1 cellular context compared by ENCODE assay signal in genomic region chr9:133030317-133031129, GRCh38.
A peak's percentile ranks its signal among the peaks of the same experiment; 100 is the strongest.
TF ChIP-seq lines count a peak whose summit lies in the region.

A gene with protein sequence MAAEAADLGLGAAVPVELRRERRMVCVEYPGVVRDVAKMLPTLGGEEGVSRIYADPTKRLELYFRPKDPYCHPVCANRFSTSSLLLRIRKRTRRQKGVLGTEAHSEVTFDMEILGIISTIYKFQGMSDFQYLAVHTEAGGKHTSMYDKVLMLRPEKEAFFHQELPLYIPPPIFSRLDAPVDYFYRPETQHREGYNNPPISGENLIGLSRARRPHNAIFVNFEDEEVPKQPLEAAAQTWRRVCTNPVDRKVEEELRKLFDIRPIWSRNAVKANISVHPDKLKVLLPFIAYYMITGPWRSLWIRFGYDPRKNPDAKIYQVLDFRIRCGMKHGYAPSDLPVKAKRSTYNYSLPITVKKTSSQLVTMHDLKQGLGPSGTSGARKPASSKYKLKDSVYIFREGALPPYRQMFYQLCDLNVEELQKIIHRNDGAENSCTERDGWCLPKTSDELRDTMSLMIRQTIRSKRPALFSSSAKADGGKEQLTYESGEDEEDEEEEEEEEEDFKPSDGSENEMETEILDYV (plus strand): TSS chr9:133030997. CDS start chr9:133031012, 15 bp downstream.

TF ChIP-seq in HepG2, 621 proteins besides CTCF, POLR2A, EP300 and RAD21 (continued from another document):
- TF ChIP-seq, protein P1, sequence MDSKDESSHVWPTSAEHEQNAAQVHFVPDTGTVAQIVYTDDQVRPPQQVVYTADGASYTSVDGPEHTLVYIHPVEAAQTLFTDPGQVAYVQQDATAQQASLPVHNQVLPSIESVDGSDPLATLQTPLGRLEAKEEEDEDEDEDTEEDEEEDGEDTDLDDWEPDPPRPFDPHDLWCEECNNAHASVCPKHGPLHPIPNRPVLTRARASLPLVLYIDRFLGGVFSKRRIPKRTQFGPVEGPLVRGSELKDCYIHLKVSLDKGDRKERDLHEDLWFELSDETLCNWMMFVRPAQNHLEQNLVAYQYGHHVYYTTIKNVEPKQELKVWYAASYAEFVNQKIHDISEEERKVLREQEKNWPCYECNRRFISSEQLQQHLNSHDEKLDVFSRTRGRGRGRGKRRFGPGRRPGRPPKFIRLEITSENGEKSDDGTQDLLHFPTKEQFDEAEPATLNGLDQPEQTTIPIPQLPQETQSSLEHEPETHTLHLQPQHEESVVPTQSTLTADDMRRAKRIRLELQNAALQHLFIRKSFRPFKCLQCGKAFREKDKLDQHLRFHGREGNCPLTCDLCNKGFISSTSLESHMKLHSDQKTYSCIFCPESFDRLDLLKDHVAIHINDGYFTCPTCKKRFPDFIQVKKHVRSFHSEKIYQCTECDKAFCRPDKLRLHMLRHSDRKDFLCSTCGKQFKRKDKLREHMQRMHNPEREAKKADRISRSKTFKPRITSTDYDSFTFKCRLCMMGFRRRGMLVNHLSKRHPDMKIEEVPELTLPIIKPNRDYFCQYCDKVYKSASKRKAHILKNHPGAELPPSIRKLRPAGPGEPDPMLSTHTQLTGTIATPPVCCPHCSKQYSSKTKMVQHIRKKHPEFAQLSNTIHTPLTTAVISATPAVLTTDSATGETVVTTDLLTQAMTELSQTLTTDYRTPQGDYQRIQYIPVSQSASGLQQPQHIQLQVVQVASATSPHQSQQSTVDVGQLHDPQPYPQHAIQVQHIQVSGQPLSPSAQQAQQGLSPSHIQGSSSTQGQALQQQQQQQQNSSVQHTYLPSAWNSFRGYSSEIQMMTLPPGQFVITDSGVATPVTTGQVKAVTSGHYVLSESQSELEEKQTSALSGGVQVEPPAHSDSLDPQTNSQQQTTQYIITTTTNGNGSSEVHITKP (CRISPR knock-in tag; IDR thresholded peaks at IDR 0.05; ENCODE audit: low read depth), result no peak
- TF ChIP-seq ZNF354B (CRISPR knock-in tag; IDR thresholded peaks at IDR 0.05), result no peak
- TF ChIP-seq ZSCAN20 (CRISPR knock-in tag; IDR thresholded peaks at IDR 0.05; ENCODE audit: borderline replicate concordance), result 0 out of 2 replicates have a peak, but pooled peaks have one; percentile 64
- TF ChIP-seq ZNF580 (CRISPR knock-in tag; IDR thresholded peaks at IDR 0.05; ENCODE audit: borderline replicate concordance, low read depth), result no peak; the same call in 1 of the 2 replicates
- 0 out of 2 replicates have a peak, but pooled peaks have one; percentile 43 for TF ChIP-seq FOXP4 (CRISPR knock-in tag; IDR thresholded peaks at IDR 0.05)
- peak; percentile 60 for TF ChIP-seq HCFC1 (IDR thresholded peaks at IDR 0.05; ENCODE audit: low read depth, low read length)
- TF ChIP-seq ZNF709 (CRISPR knock-in tag; IDR thresholded peaks at IDR 0.05), result 0 out of 2 replicates have a peak, but pooled peaks have one; percentile 63
- TF ChIP-seq CHD2 (IDR thresholded peaks at IDR 0.05; ENCODE audit: low read depth, low read length), result no peak; the same call in 1 of the 2 replicates
- TF ChIP-seq SMAD1 (CRISPR knock-in tag; IDR thresholded peaks at IDR 0.05; ENCODE audit: borderline replicate concordance, low read depth), result no peak
- TF ChIP-seq, protein P2, sequence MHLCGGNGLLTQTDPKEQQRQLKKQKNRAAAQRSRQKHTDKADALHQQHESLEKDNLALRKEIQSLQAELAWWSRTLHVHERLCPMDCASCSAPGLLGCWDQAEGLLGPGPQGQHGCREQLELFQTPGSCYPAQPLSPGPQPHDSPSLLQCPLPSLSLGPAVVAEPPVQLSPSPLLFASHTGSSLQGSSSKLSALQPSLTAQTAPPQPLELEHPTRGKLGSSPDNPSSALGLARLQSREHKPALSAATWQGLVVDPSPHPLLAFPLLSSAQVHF (CRISPR knock-in tag; IDR thresholded peaks at IDR 0.05), result no peak
- TF ChIP-seq RFXANK (CRISPR knock-in tag; IDR thresholded peaks at IDR 0.05), result 0 out of 2 replicates have a peak, but pooled peaks have one; percentile 9
- peak; percentile 82 for TF ChIP-seq ZNF768 (CRISPR knock-in tag; IDR thresholded peaks at IDR 0.05)
- TF ChIP-seq MIER2 (CRISPR knock-in tag; IDR thresholded peaks at IDR 0.05), result no peak
- no peak for TF ChIP-seq ZNF570 (CRISPR knock-in tag; IDR thresholded peaks at IDR 0.05; ENCODE audit: borderline replicate concordance)
- peak; percentile 18; the same call in 1 of the 2 replicates for TF ChIP-seq KDM3A (CRISPR knock-in tag; IDR thresholded peaks at IDR 0.05; ENCODE audit: low read depth)
- no peak for TF ChIP-seq HOXA7 (CRISPR knock-in tag; IDR thresholded peaks at IDR 0.05)
- TF ChIP-seq ZNF672 (CRISPR knock-in tag; IDR thresholded peaks at IDR 0.05), result no peak
- TF ChIP-seq ZNF382 (CRISPR knock-in tag; IDR thresholded peaks at IDR 0.05; ENCODE audit: borderline replicate concordance), result no peak
- no peak for TF ChIP-seq FOXM1 (CRISPR knock-in tag; IDR thresholded peaks at IDR 0.05)
- no peak for TF ChIP-seq JUND (CRISPR knock-in tag; IDR thresholded peaks at IDR 0.05)
- TF ChIP-seq ZNF879 (CRISPR knock-in tag; IDR thresholded peaks at IDR 0.05), result no peak
- peak; percentile 97 for TF ChIP-seq SIN3B (IDR thresholded peaks at IDR 0.05; ENCODE audit: low read length)
- TF ChIP-seq, protein P3, sequence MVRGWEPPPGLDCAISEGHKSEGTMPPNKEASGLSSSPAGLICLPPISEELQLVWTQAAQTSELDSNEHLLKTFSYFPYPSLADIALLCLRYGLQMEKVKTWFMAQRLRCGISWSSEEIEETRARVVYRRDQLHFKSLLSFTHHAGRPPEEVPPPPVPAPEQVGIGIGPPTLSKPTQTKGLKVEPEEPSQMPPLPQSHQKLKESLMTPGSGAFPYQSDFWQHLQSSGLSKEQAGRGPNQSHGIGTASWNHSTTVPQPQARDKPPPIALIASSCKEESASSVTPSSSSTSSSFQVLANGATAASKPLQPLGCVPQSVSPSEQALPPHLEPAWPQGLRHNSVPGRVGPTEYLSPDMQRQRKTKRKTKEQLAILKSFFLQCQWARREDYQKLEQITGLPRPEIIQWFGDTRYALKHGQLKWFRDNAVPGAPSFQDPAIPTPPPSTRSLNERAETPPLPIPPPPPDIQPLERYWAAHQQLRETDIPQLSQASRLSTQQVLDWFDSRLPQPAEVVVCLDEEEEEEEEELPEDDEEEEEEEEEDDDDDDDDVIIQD (CRISPR knock-in tag; IDR thresholded peaks at IDR 0.05; ENCODE audit: low read depth), result no peak
